Comparison of ENCODE assay signal across 24 cellular contexts in the genomic region with DNA sequence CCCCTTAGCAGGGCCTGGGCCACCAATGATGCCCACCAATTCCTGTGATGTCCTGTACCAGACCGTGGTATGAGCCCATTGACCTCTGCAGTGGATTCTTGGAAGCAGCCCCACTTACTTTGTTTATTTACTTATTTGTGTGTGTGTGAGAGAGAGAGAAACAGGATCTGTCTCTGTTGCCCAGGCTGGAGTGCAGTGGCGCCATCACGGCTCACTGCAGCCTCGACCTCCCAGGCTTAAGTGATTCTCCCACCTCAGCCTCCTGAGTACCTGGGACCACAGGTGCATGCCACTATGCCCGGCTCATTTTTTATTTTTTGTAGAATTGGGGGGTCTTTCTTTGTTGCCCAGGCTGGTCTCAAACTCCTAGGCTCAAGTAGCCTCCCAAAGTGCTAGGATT. TPM values are rescaled to one million over a fixed set of nuclear protein-coding genes. Genes with fewer than 3 reads are reported as not detected.
DNase-seq lines count a peak whose midpoint lies in the region; ATAC-seq and TF ChIP-seq lines count a peak whose summit lies in the region.
"Had no signal": no experiment of that assay in that cellular context is flagged by ENCODE, and none has a peak within 500 bp of the region (broad histone marks: within the 10 kb centered on the region; RNA-seq: fewer than 3 reads in every experiment).

No MANE protein-coding gene starts in this region.

- peaks cover 19% of the 10 kb centered on the region for H4K20me1 ChIP-seq in neural progenitor cell (ENCODE audit: low read depth)

- H3K27ac Mint-ChIP-seq in activated T-cell treated with anti-CD3 and anti-CD28 coated beads, Interleukin-2, amount 50 U/mL, for 24 hours, result peak overlapping the region; percentile 24
- H3K27ac Mint-ChIP-seq in neural progenitor cell, result peak overlapping the region; percentile 60
- H3K27ac Mint-ChIP-seq: activated naive CD4-positive, alpha-beta T cell treated with anti-CD3 and anti-CD28 coated beads for 36 hours had no signal

- peaks cover 2 to 5% of the 10 kb centered on the region in 2 donors for H3K4me1 ChIP-seq in esophagus (ENCODE audit: control insufficient read depth in 2 of 2, insufficient read depth in 2 of 2, low read length in 1 of 2)
- no peaks in the 10 kb centered on the region for H3K4me1 ChIP-seq in neural progenitor cell
- peaks cover 0 to 17% of the 10 kb centered on the region in 2 donors for H3K4me1 ChIP-seq in uterus

- no peaks in the 10 kb centered on the region for H3K9me3 ChIP-seq in esophagus (ENCODE audit: control insufficient read depth in 2 of 2, insufficient read depth in 1 of 2, low read depth in 1 of 2, low read length in 1 of 2)
- no peaks in the 10 kb centered on the region for H3K9me3 ChIP-seq in neural progenitor cell (ENCODE audit: low read depth)
- no peaks in the 10 kb centered on the region for H3K9me3 ChIP-seq in uterus
- H3K9me3 ChIP-seq: ovary, upper lobe of right lung had no signal

- H3K36me3 ChIP-seq in esophagus (ENCODE audit: control insufficient read depth in 2 of 2, insufficient read depth in 2 of 2, low read length in 1 of 2) (peaks cover 0 to 2% of the 10 kb centered on the region in 2 donors), neural progenitor cell (no peaks in the 10 kb centered on the region), uterus (no peaks in the 10 kb centered on the region)
- H3K36me3 ChIP-seq: ovary, upper lobe of right lung had no signal

- H2AFZ ChIP-seq in neural progenitor cell (replicated peaks), result no peak overlapping the region

- peaks cover 22% of the 10 kb centered on the region for H3K79me2 ChIP-seq in neural progenitor cell (ENCODE audit: low read depth)

- WGBS in esophagus, 2 donors, result 85 to 86% methylated on average over 5 of the region's 5 CpGs

- no peak overlapping the region for H3K4me3 Mint-ChIP-seq in activated T-cell treated with anti-CD3 and anti-CD28 coated beads, Interleukin-2, amount 50 U/mL, for 24 hours
- no peak overlapping the region for H3K4me3 Mint-ChIP-seq in activated T-cell treated with anti-CD3 and anti-CD28 coated beads, Interleukin-2, amount 50 U/mL, for 4 hours
- H3K4me3 Mint-ChIP-seq in neural progenitor cell, result no peak overlapping the region
- H3K4me3 Mint-ChIP-seq: activated naive CD4-positive, alpha-beta T cell treated with anti-CD3 and anti-CD28 coated beads for 36 hours; H9; mesothelial cell of epicardium had no signal

- no peak overlapping the region for H3K4me2 ChIP-seq in neural progenitor cell

- H3F3A ChIP-seq in neural progenitor cell (ENCODE audit: low read depth), result no peaks in the 10 kb centered on the region

- DNase-seq in activated T-cell treated with anti-CD3 and anti-CD28 coated beads, Interleukin-2, amount 50 U/mL, for 24 hours, result no peak
- DNase-seq in activated T-cell treated with anti-CD3 and anti-CD28 coated beads, Interleukin-2, amount 50 U/mL, for 4 hours, result no peak
- DNase-seq in neural progenitor cell (ENCODE audit: low spot score) (no peak), uterus (no peak)
- DNase-seq in activated CD8-positive, alpha-beta memory T cell treated with anti-CD3 and anti-CD28 coated beads, Interleukin-2, amount 50 U/mL, for 4 hours, result no peak
- no peak for DNase-seq in activated CD8-positive, alpha-beta memory T cell treated with anti-CD3 and anti-CD28 coated beads, Interleukin-2, amount 50 U/mL, for 48 hours
- DNase-seq: activated CD4-positive, alpha-beta T cell treated with anti-CD3 and anti-CD28 coated beads for 4 hours; activated naive CD4-positive, alpha-beta T cell treated with anti-CD3 and anti-CD28 coated beads for 36 hours; CD4-positive, alpha-beta memory T cell; effector CD8-positive, alpha-beta T cell; H9; hippocampal formation; kidney; NCI-H1417 treated with DMSO at 0.1 percent for 48 hours; NCI-H2171 treated with DMSO at 0.1 percent for 48 hours; NCI-H748 treated with DMSO at 0.1 percent for 48 hours; ovary; PC-3; stimulated activated CD4-positive, alpha-beta T cell treated with anti-CD3 and anti-CD28 coated beads, Interleukin-4, amount 100 ng/mL, for 24 hours; stimulated activated CD8-positive, alpha-beta memory T cell treated with anti-CD3 and anti-CD28 coated beads, Interleukin-4, amount 100 ng/mL, for 48 hours; upper lobe of right lung had no signal

- peaks cover 56% of the 10 kb centered on the region for H3K4me1 Mint-ChIP-seq in activated T-cell treated with anti-CD3 and anti-CD28 coated beads, Interleukin-2, amount 50 U/mL, for 24 hours (ENCODE audit: low read depth)
- H3K4me1 Mint-ChIP-seq in activated T-cell treated with anti-CD3 and anti-CD28 coated beads, Interleukin-2, amount 50 U/mL, for 4 hours (ENCODE audit: low read depth), result peaks cover 46% of the 10 kb centered on the region
- H3K4me1 Mint-ChIP-seq in neural progenitor cell, result peaks cover 3% of the 10 kb centered on the region

- no peak for ATAC-seq in activated T-cell treated with anti-CD3 and anti-CD28 coated beads, Interleukin-2, amount 50 U/mL, for 4 hours
- no peak for ATAC-seq in GM21825 (IDR thresholded peaks at IDR 0.05; ENCODE audit: unreplicated experiment)
- ATAC-seq: PC-3, upper lobe of right lung had no signal

- H3K4me3 ChIP-seq in esophagus (ENCODE audit: low read depth in 1 of 2, low read length in 2 of 2), result no peak overlapping the region
- no peak overlapping the region for H3K4me3 ChIP-seq in neural progenitor cell
- no peak overlapping the region for H3K4me3 ChIP-seq in uterus
- H3K4me3 ChIP-seq: ovary, upper lobe of right lung had no signal

- peaks cover 42% of the 10 kb centered on the region for H3K36me3 Mint-ChIP-seq in activated T-cell treated with anti-CD3 and anti-CD28 coated beads, Interleukin-2, amount 50 U/mL, for 24 hours (ENCODE audit: low read depth)
- peaks cover 4% of the 10 kb centered on the region for H3K36me3 Mint-ChIP-seq in activated T-cell treated with anti-CD3 and anti-CD28 coated beads, Interleukin-2, amount 50 U/mL, for 4 hours (ENCODE audit: insufficient read depth)
- peaks cover 17% of the 10 kb centered on the region for H3K36me3 Mint-ChIP-seq in neural progenitor cell

- H3K27ac ChIP-seq in esophagus (ENCODE audit: low read depth in 2 of 2, low read length in 1 of 2), result peak overlapping the region; percentile 22 to 46
- H3K27ac ChIP-seq in neural progenitor cell, result no peak overlapping the region
- peak overlapping the region; percentile 76 to 95 for H3K27ac ChIP-seq in uterus
- H3K27ac ChIP-seq: ovary had no signal

- intact Hi-C loops in uterus (cut with DNase I; ENCODE audit: low total_unique reads), result no loop called here

- TF ChIP-seq CTCF in neural progenitor cell (IDR thresholded peaks at IDR 0.05) (no peak), uterus (IDR thresholded peaks at IDR 0.05) (no peak)

- H3K27me3 Mint-ChIP-seq in activated T-cell treated with anti-CD3 and anti-CD28 coated beads, Interleukin-2, amount 50 U/mL, for 24 hours, result no peaks in the 10 kb centered on the region
- H3K27me3 Mint-ChIP-seq in activated T-cell treated with anti-CD3 and anti-CD28 coated beads, Interleukin-2, amount 50 U/mL, for 4 hours (ENCODE audit: low read depth), result no peaks in the 10 kb centered on the region
- H3K27me3 Mint-ChIP-seq in neural progenitor cell (ENCODE audit: insufficient read depth, low read depth), result peaks cover 4% of the 10 kb centered on the region
- H3K27me3 Mint-ChIP-seq: CD4-positive, alpha-beta memory T cell had no signal

- H3K9ac ChIP-seq in neural progenitor cell, result no peak overlapping the region

- H3K27me3 ChIP-seq in esophagus (ENCODE audit: control insufficient read depth in 1 of 2, insufficient read depth in 2 of 2, low read length in 2 of 2) (no peaks in the 10 kb centered on the region), neural progenitor cell (no peaks in the 10 kb centered on the region), uterus (no peaks in the 10 kb centered on the region)
- H3K27me3 ChIP-seq: ovary, upper lobe of right lung had no signal

- no peak for TF ChIP-seq POLR2A in uterus (IDR thresholded peaks at IDR 0.05)

- no peaks in the 10 kb centered on the region for H3K9me3 Mint-ChIP-seq in activated T-cell treated with anti-CD3 and anti-CD28 coated beads, Interleukin-2, amount 50 U/mL, for 24 hours
- H3K9me3 Mint-ChIP-seq in activated T-cell treated with anti-CD3 and anti-CD28 coated beads, Interleukin-2, amount 50 U/mL, for 4 hours, result no peaks in the 10 kb centered on the region
- H3K9me3 Mint-ChIP-seq in neural progenitor cell, result no peaks in the 10 kb centered on the region
- H3K9me3 Mint-ChIP-seq: activated naive CD4-positive, alpha-beta T cell treated with anti-CD3 and anti-CD28 coated beads for 36 hours; CD4-positive, alpha-beta memory T cell; H9; mesothelial cell of epicardium had no signal

RNA-seq across cellular contexts. Expression of a gene that starts 13.0 kb away (rescaled TPM):
- total RNA-seq in activated T-cell treated with anti-CD3 and anti-CD28 coated beads, Interleukin-2, amount 50 U/mL, for 4 hours, result 100 to 1,000 TPM in 1 of 3 donors, 10 to 100 TPM in 2; 82.6 to 104 (median 91.4) TPM
- polyA plus RNA-seq in esophagus, result 10 to 100 TPM; 24.2 to 41.2 TPM
- total RNA-seq in neural progenitor cell (ENCODE audit: low replicate concordance) (38.5 and 42.2 TPM in 2 replicates), uterus (100 to 1,000 TPM in 1 of 4 donors, 10 to 100 TPM in 3; 17.6 to 117 (median 54.1) TPM)

RNA-seq across cellular contexts. Expression of a gene that starts 13.3 kb away (rescaled TPM):
- 10 to 100 TPM; 21.5 to 29.3 (median 28.3) TPM for total RNA-seq in activated T-cell treated with anti-CD3 and anti-CD28 coated beads, Interleukin-2, amount 50 U/mL, for 4 hours
- polyA plus RNA-seq in esophagus, result 1 to 10 TPM; 7.8 to 9.3 TPM
- 15.6 and 16.3 TPM in 2 replicates for total RNA-seq in neural progenitor cell (ENCODE audit: low replicate concordance)
- total RNA-seq in uterus, result 10 to 100 TPM in 2 of 4 donors, 1 to 10 TPM in 2; 2.6 to 11.5 (median 6.9) TPM
